In genomic region chr5:78795757-78796156, GRCh38 we compare ENCODE assay signal across 18 cellular contexts.
A peak's percentile ranks its signal among the peaks of the same experiment; 100 is the strongest.
DNase-seq lines count a peak whose midpoint lies in the region; ATAC-seq, FAIRE-seq and TF ChIP-seq lines count a peak whose summit lies in the region.
"Had no signal": no experiment of that assay in that cellular context is flagged by ENCODE, and none has a peak within 500 bp of the region (broad histone marks: within the 10 kb centered on the region; RNA-seq: fewer than 3 reads in every experiment).

No MANE protein-coding gene starts in this region.

- DNase-seq in SK-N-SH (no peak), M059J (ENCODE audit: low read depth) (peak; percentile 51), endothelial cell of umbilical vein (ENCODE audit: low read depth, low spot score) (peak; percentile 30), smooth muscle cell (lab: John Stamatoyannopoulos, UW; ENCODE audit: unreplicated experiment) (no peak), islet precursor cell (no peak), cardiac septum (ENCODE audit: low spot score) (no peak)
- DNase-seq: 8988T; activated CD4-positive, alpha-beta memory T cell treated with anti-CD3 and anti-CD28 coated beads, Interleukin-2, amount 10 ng/mL, durations not matched to agents 7 days and 5 days; activated naive CD4-positive, alpha-beta T cell treated with anti-CD3 and anti-CD28 coated beads, Interleukin-2, amount 10 ng/mL, durations not matched to agents 7 days and 5 days; left ventricle myocardium superior; NCI-H1048; NCI-H446; tibial artery had no signal

- H3K79me2 ChIP-seq in SK-N-SH (ENCODE audit: insufficient read depth) (no peaks in the 10 kb centered on the region), endothelial cell of umbilical vein (ENCODE audit: control insufficient read depth, insufficient read depth, low read length) (no peaks in the 10 kb centered on the region), smooth muscle cell (ENCODE audit: low read depth) (no peaks in the 10 kb centered on the region)

- no peak overlapping the region for H3K4me3 ChIP-seq in SK-N-SH (ENCODE audit: low read depth in 2 of 2, low read length in 1 of 2)
- no peak overlapping the region for H3K4me3 ChIP-seq in endothelial cell of umbilical vein (replicated peaks in 1 of 3; ENCODE audit: insufficient read depth in 1 of 3, low read depth in 1 of 3, low read length in 3 of 3)
- H3K4me3 ChIP-seq in smooth muscle cell = no peak overlapping the region
- H3K4me3 ChIP-seq: gastroesophageal sphincter, tibial artery had no signal

- no TSS peak for BruUV-seq in endothelial cell of umbilical vein (replicated peaks; lab: Mats Ljungman, UMichigan)

- H4K20me1 ChIP-seq in SK-N-SH (ENCODE audit: insufficient read depth) = no peaks in the 10 kb centered on the region
- no peaks in the 10 kb centered on the region for H4K20me1 ChIP-seq in endothelial cell of umbilical vein (replicated peaks; ENCODE audit: control insufficient read depth, extremely low read depth, insufficient read depth, low read length)
- no peaks in the 10 kb centered on the region for H4K20me1 ChIP-seq in smooth muscle cell (ENCODE audit: low read depth)

- H3K4me1 ChIP-seq in SK-N-SH (ENCODE audit: control insufficient read depth in 1 of 2, insufficient read depth in 2 of 2, low read depth in 1 of 2, low read length in 1 of 2) (peaks cover 21 to 36% of the 10 kb centered on the region in 2 experiments; a peak in 3 of 4 replicates), endothelial cell of umbilical vein (ENCODE audit: control insufficient read depth, extremely low read depth, insufficient read depth, low read length) (no peaks in the 10 kb centered on the region), smooth muscle cell (ENCODE audit: low read depth) (peaks cover 8% of the 10 kb centered on the region)
- H3K4me1 ChIP-seq: gastroesophageal sphincter had no signal

- TF ChIP-seq CTCF in SK-N-SH (IDR thresholded peaks at IDR 0.05) = no peak
- no peak for TF ChIP-seq CTCF in endothelial cell of umbilical vein (IDR thresholded peaks at IDR 0.05; ENCODE audit: extremely low read depth in 1 of 2, insufficient read depth in 1 of 2, low read depth in 1 of 2, low read length in 2 of 2)
- TF ChIP-seq CTCF in smooth muscle cell (IDR thresholded peaks at IDR 0.05; ENCODE audit: borderline replicate concordance, insufficient read depth, poor library complexity, severe bottlenecking) = no peak

- no peak overlapping the region for H3K9ac ChIP-seq in SK-N-SH
- no peak overlapping the region for H3K9ac ChIP-seq in endothelial cell of umbilical vein (replicated peaks; ENCODE audit: extremely low read depth, insufficient read depth, low read length)
- H3K9ac ChIP-seq in smooth muscle cell (ENCODE audit: low read depth) = no peak overlapping the region

- POLR2A ChIA-PET in SK-N-SH (lab: Yijun Ruan, JAX) = no interaction called here
- POLR2A ChIA-PET in endothelial cell of umbilical vein (lab: Charles Lee) = no interaction called here

- dilution Hi-C loops in endothelial cell of umbilical vein (cut with MboI; ENCODE audit: extremely low pct_ligation_motif_present, low sequenced_read_pairs) = no loop called here

- H3K9me2 ChIP-seq in SK-N-SH = no peaks in the 10 kb centered on the region; the same call in 1 of the 2 replicates

- H3K27ac ChIP-seq in SK-N-SH (ENCODE audit: low read depth in 2 of 2, low read length in 1 of 2) (peak overlapping the region in 1 of 2 experiments; percentile 58; a peak in 1 of 4 replicates), endothelial cell of umbilical vein (ENCODE audit: insufficient read depth, low read depth, low read length) (no peak overlapping the region), smooth muscle cell (ENCODE audit: low read depth) (no peak overlapping the region)
- H3K27ac ChIP-seq: gastroesophageal sphincter, tibial artery had no signal

- no peak for TF ChIP-seq RAD21 in SK-N-SH (IDR thresholded peaks at IDR 0.05; ENCODE audit: low read length)

- H3K9me3 ChIP-seq in SK-N-SH (no peaks in the 10 kb centered on the region), endothelial cell of umbilical vein (replicated peaks; ENCODE audit: control insufficient read depth, insufficient read depth, low read length) (no peaks in the 10 kb centered on the region), smooth muscle cell (replicated peaks; ENCODE audit: low read depth) (no peaks in the 10 kb centered on the region)
- H3K9me3 ChIP-seq: gastroesophageal sphincter, tibial artery had no signal

- intact Hi-C loops in endothelial cell of umbilical vein (cut with micrococcal nuclease) = loop anchor here (2.0 kb wide), 1 partner anchor 47 kb away; no protein-coding TSS in a partner anchor
- intact Hi-C loops in cardiac septum (cut with DNase I) = no loop called here

- ATAC-seq in SK-N-SH treated with all-trans-retinoic acid at 6 μM for 48 hours (peak; percentile 10; the same call in 1 of the 3 replicates), HG03571 (IDR thresholded peaks at IDR 0.05; ENCODE audit: unreplicated experiment) (no peak)
- ATAC-seq: gastroesophageal sphincter, left ventricle myocardium superior had no signal

- no peak for TF ChIP-seq POLR2A in endothelial cell of umbilical vein (IDR thresholded peaks at IDR 0.05; ENCODE audit: low read depth, low read length)

- WGBS in SK-N-SH (ENCODE audit: low lambda C conversion rate) = 67% methylated on average over 2 of the region's 2 CpGs
- 40% methylated on average over 2 of the region's 2 CpGs for WGBS in smooth muscle cell (ENCODE audit: low lambda C conversion rate)

- TF ChIP-seq EP300 in SK-N-SH (IDR thresholded peaks at IDR 0.05; ENCODE audit: borderline replicate concordance in 1 of 2, low read depth in 1 of 2, low read length in 1 of 2) = no peak

- peak; percentile 71 for FAIRE-seq in endothelial cell of umbilical vein (lab: Jason Lieb, UNC)
- FAIRE-seq: colon, H54 had no signal

- no peaks in the 10 kb centered on the region for H3K36me3 ChIP-seq in SK-N-SH (replicated peaks in 1 of 2; ENCODE audit: control insufficient read depth in 1 of 2, insufficient read depth in 2 of 2, low read length in 1 of 2)
- H3K36me3 ChIP-seq in endothelial cell of umbilical vein (ENCODE audit: control insufficient read depth in 2 of 2, extremely low read depth in 1 of 2, insufficient read depth in 2 of 2, low read length in 2 of 2) = no peaks in the 10 kb centered on the region
- no peaks in the 10 kb centered on the region for H3K36me3 ChIP-seq in smooth muscle cell (ENCODE audit: low read depth)
- H3K36me3 ChIP-seq: gastroesophageal sphincter, tibial artery had no signal

- H2AFZ ChIP-seq in SK-N-SH (ENCODE audit: low read depth) (no peak overlapping the region), endothelial cell of umbilical vein (ENCODE audit: low read depth, low read length) (no peak overlapping the region), smooth muscle cell (ENCODE audit: low read depth) (no peak overlapping the region)

- H3K27me3 ChIP-seq in SK-N-SH (ENCODE audit: insufficient read depth) = no peaks in the 10 kb centered on the region
- no peaks in the 10 kb centered on the region for H3K27me3 ChIP-seq in endothelial cell of umbilical vein (ENCODE audit: control insufficient read depth in 2 of 2, insufficient read depth in 2 of 2, low read length in 2 of 2)
- H3K27me3 ChIP-seq in smooth muscle cell (ENCODE audit: low read depth) = no peaks in the 10 kb centered on the region
- H3K27me3 ChIP-seq: gastroesophageal sphincter, tibial artery had no signal

- peaks cover 18% of the 10 kb centered on the region for H3F3A ChIP-seq in SK-N-SH (replicated peaks; ENCODE audit: insufficient read depth)
- peaks cover 27% of the 10 kb centered on the region for H3F3A ChIP-seq in smooth muscle cell (ENCODE audit: low read depth)

- H3K9me1 ChIP-seq in endothelial cell of umbilical vein (replicated peaks; ENCODE audit: control insufficient read depth, extremely low read depth, insufficient read depth, low read length) = no peaks in the 10 kb centered on the region

- H3K4me2 ChIP-seq in SK-N-SH (no peak overlapping the region), endothelial cell of umbilical vein (ENCODE audit: insufficient read depth, low read length) (no peak overlapping the region), smooth muscle cell (peak overlapping the region; percentile 50)

- CTCF ChIA-PET in SK-N-SH (lab: Yijun Ruan, JAX) (interaction anchor here (0.6 to 1.9 kb wide), 3 partner anchors 8 to 259 kb away, joined by 3 to 7 read pairs (median 5); no protein-coding TSS in a partner anchor), endothelial cell of umbilical vein (lab: Charles Lee) (interaction anchor here (1.0 to 1.2 kb wide), 2 partner anchors 11 to 475 kb away, joined by 3 to 5 read pairs; no protein-coding TSS in a partner anchor)

TF ChIP-seq in SK-N-SH treated with all-trans-retinoic acid at 6 μM for 48 hours, 23 proteins besides CTCF, POLR2A, EP300 and RAD21 (continues in another document):
- no peak for TF ChIP-seq ZFP3 (CRISPR knock-in tag; IDR thresholded peaks at IDR 0.05)

TF ChIP-seq in SK-N-SH, 30 proteins besides CTCF, POLR2A, EP300 and RAD21:
- TF ChIP-seq USF1 (IDR thresholded peaks at IDR 0.05; ENCODE audit: borderline replicate concordance, low read depth) = no peak
- TF ChIP-seq YY1 (IDR thresholded peaks at IDR 0.05; ENCODE audit: low read depth) = no peak
- no peak for TF ChIP-seq RCOR1 (IDR thresholded peaks at IDR 0.05; ENCODE audit: low read length)
- TF ChIP-seq SIN3A (IDR thresholded peaks at IDR 0.05; ENCODE audit: borderline replicate concordance, low read depth, low read length) = no peak
- no peak for TF ChIP-seq JUND (IDR thresholded peaks at IDR 0.05)
- TF ChIP-seq TAF1 (IDR thresholded peaks at IDR 0.05; ENCODE audit: borderline replicate concordance, low read depth, low read length) = no peak

TF ChIP-seq in endothelial cell of umbilical vein, 7 proteins besides CTCF, POLR2A, EP300 and RAD21:
- no peak for TF ChIP-seq POLR2AphosphoS5 (IDR thresholded peaks at IDR 0.05; ENCODE audit: insufficient read depth, low read depth, low read length)
- TF ChIP-seq GATA2 (IDR thresholded peaks at IDR 0.05; ENCODE audit: insufficient read depth, insufficient read length, low read depth, low read length) = no peak
- TF ChIP-seq FOS (IDR thresholded peaks at IDR 0.05; ENCODE audit: borderline replicate concordance, insufficient read depth, low read length) = no peak
- TF ChIP-seq JUN (IDR thresholded peaks at IDR 0.05; ENCODE audit: borderline replicate concordance, insufficient read depth, insufficient read length, low read depth) = no peak
- TF ChIP-seq EZH2 (IDR thresholded peaks at IDR 0.05; ENCODE audit: borderline replicate concordance, low read depth, low read length, severe bottlenecking) = no peak
- no peak for TF ChIP-seq MAX (IDR thresholded peaks at IDR 0.05; ENCODE audit: insufficient read depth, insufficient read length)
- TF ChIP-seq MYC (IDR thresholded peaks at IDR 0.05; ENCODE audit: low read depth, low read length) = no peak

Comparison
In these comparisons a context has a peak if more than half of its experiments do, and no peak if none do; other contexts are left out.
1. DNase-seq: peak in M059J (single experiment) and endothelial cell of umbilical vein (single experiment); none in SK-N-SH (single experiment), smooth muscle cell (single experiment), islet precursor cell (single experiment) and cardiac septum (single experiment).